Comparison of ENCODE assay signal across 1 cellular context in the genomic region with DNA sequence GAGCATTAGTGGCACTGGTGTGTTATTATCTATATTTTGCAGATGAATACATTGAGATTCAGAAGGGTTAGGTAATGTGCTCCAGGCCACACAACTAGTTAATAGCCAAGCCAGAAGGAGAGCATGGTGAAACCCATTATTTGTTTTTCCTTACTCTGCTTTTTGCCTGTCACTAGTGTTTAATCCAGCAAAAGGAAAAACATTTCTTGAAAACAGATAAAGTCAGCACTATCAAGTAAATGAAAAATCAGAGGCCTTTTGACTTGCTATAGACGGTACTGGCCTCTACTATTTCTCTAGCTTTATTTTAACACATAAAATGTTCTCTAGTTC.
TF ChIP-seq lines count a peak whose summit lies in the region.

No MANE protein-coding gene starts in this region.

TF ChIP-seq in SK-N-SH treated with all-trans-retinoic acid at 6 μM for 48 hours, 23 proteins besides CTCF, POLR2A, EP300 and RAD21 (continued from another document):
- TF ChIP-seq, protein P1, sequence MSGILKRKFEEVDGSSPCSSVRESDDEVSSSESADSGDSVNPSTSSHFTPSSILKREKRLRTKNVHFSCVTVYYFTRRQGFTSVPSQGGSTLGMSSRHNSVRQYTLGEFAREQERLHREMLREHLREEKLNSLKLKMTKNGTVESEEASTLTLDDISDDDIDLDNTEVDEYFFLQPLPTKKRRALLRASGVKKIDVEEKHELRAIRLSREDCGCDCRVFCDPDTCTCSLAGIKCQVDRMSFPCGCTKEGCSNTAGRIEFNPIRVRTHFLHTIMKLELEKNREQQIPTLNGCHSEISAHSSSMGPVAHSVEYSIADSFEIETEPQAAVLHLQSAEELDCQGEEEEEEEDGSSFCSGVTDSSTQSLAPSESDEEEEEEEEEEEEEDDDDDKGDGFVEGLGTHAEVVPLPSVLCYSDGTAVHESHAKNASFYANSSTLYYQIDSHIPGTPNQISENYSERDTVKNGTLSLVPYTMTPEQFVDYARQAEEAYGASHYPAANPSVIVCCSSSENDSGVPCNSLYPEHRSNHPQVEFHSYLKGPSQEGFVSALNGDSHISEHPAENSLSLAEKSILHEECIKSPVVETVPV (CRISPR knock-in tag; IDR thresholded peaks at IDR 0.05), result no peak
- no peak for TF ChIP-seq ISL1 (CRISPR knock-in tag; IDR thresholded peaks at IDR 0.05)
- TF ChIP-seq RARB (CRISPR knock-in tag; IDR thresholded peaks at IDR 0.05), result no peak
- TF ChIP-seq TOX (CRISPR knock-in tag; IDR thresholded peaks at IDR 0.05; ENCODE audit: borderline replicate concordance), result no peak
- TF ChIP-seq GLIS3 (CRISPR knock-in tag; IDR thresholded peaks at IDR 0.05), result no peak
- TF ChIP-seq ZNF8 (CRISPR knock-in tag; IDR thresholded peaks at IDR 0.05), result no peak
- no peak for TF ChIP-seq ZNF565 (CRISPR knock-in tag; conservative IDR thresholded peaks at IDR 0.05; ENCODE audit: low read depth)
- TF ChIP-seq ARNTL (CRISPR knock-in tag; IDR thresholded peaks at IDR 0.05; ENCODE audit: borderline replicate concordance, low read depth), result no peak
- TF ChIP-seq ZC3H10 (CRISPR knock-in tag; IDR thresholded peaks at IDR 0.05), result no peak
- TF ChIP-seq, protein P2, sequence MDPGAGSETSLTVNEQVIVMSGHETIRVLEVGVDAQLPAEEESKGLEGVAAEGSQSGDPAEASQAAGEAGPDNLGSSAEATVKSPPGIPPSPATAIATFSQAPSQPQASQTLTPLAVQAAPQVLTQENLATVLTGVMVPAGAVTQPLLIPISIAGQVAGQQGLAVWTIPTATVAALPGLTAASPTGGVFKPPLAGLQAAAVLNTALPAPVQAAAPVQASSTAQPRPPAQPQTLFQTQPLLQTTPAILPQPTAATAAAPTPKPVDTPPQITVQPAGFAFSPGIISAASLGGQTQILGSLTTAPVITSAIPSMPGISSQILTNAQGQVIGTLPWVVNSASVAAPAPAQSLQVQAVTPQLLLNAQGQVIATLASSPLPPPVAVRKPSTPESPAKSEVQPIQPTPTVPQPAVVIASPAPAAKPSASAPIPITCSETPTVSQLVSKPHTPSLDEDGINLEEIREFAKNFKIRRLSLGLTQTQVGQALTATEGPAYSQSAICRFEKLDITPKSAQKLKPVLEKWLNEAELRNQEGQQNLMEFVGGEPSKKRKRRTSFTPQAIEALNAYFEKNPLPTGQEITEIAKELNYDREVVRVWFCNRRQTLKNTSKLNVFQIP (CRISPR knock-in tag; IDR thresholded peaks at IDR 0.05; ENCODE audit: borderline replicate concordance, low read depth), result no peak
- TF ChIP-seq SNAI2 (CRISPR knock-in tag; IDR thresholded peaks at IDR 0.05), result no peak
